In genomic region chr15:70439880-70440279, GRCh38 we compare ENCODE assay signal across 21 cellular contexts.
"Had no signal": no experiment of that assay in that cellular context is flagged by ENCODE, and none has a peak within 500 bp of the region (broad histone marks: within the 10 kb centered on the region; RNA-seq: fewer than 3 reads in every experiment).

No MANE protein-coding gene starts in this region.

- DNase-seq: effector CD4-positive, alpha-beta T cell; endodermal cell; foreskin melanocyte; hippocampal formation; kidney glomerular epithelial cell; mammary epithelial cell; psoas muscle; retina; right lobe of liver; stimulated activated CD4-positive, alpha-beta T cell treated with anti-CD3 and anti-CD28 coated beads, Interleukin-4, amount 100 ng/mL, for 1 hour; stimulated activated CD8-positive, alpha-beta memory T cell treated with anti-CD3 and anti-CD28 coated beads, Interleukin-4, amount 100 ng/mL, for 48 hours; upper lobe of right lung had no signal

- H3K9ac ChIP-seq: neural progenitor cell had no signal

- H3K9me3 ChIP-seq: heart left ventricle, psoas muscle, right lobe of liver, tibial artery, upper lobe of right lung, vagina had no signal

- H3K4me2 ChIP-seq: neural progenitor cell had no signal

- ATAC-seq: natural killer cell treated with Interleukin-12 subunit alpha and Interleukin-12 subunit beta and Interleukin-15 and Interleukin-18, amount 100 ng/mL, for 72 hours; right lobe of liver; stimulated activated effector memory CD8-positive, alpha-beta T cell treated with anti-CD3 and anti-CD28 coated beads, Interleukin-12 subunit alpha, Interleukin-12 subunit beta, amount 100 ng/mL, for 72 hours; upper lobe of right lung had no signal

- H3K27ac ChIP-seq: coronary artery, heart left ventricle, neural progenitor cell, psoas muscle, right lobe of liver, tibial artery, upper lobe of right lung, vagina had no signal

- H3K9me3 Mint-ChIP-seq: endodermal cell; mesothelial cell of epicardium; natural killer cell treated with Interleukin-12 subunit alpha and Interleukin-12 subunit beta and Interleukin-15 and Interleukin-18, amount 100 ng/mL, for 72 hours; neural progenitor cell; stimulated activated effector memory CD8-positive, alpha-beta T cell treated with anti-CD3 and anti-CD28 coated beads, Interleukin-12 subunit alpha, Interleukin-12 subunit beta, amount 100 ng/mL, for 72 hours; stimulated activated naive CD8-positive, alpha-beta T cell treated with anti-CD3 and anti-CD28 coated beads, Interleukin-15, Interleukin-2, amounts not matched to agents 100 ng/mL and 50 ng/mL, for 24 hours had no signal

- H3K27me3 ChIP-seq: right lobe of liver, upper lobe of right lung, vagina had no signal

- H2AFZ ChIP-seq: neural progenitor cell had no signal

- H3K27ac Mint-ChIP-seq: endodermal cell; mesothelial cell of epicardium; natural killer cell treated with Interleukin-12 subunit alpha and Interleukin-12 subunit beta and Interleukin-15 and Interleukin-18, amount 100 ng/mL, for 72 hours; neural progenitor cell; stimulated activated effector memory CD8-positive, alpha-beta T cell treated with anti-CD3 and anti-CD28 coated beads, Interleukin-12 subunit alpha, Interleukin-12 subunit beta, amount 100 ng/mL, for 72 hours; stimulated activated naive CD8-positive, alpha-beta T cell treated with anti-CD3 and anti-CD28 coated beads, Interleukin-15, Interleukin-2, amounts not matched to agents 100 ng/mL and 50 ng/mL, for 24 hours had no signal

- H3K36me3 ChIP-seq: heart left ventricle, neural progenitor cell, right lobe of liver, tibial artery, upper lobe of right lung, vagina had no signal

- H3K4me1 ChIP-seq: psoas muscle, tibial artery, upper lobe of right lung had no signal

- H3K4me3 ChIP-seq: coronary artery, heart left ventricle, neural progenitor cell, psoas muscle, right lobe of liver, tibial artery, upper lobe of right lung, vagina had no signal

- H3K36me3 Mint-ChIP-seq: mesothelial cell of epicardium; natural killer cell treated with Interleukin-12 subunit alpha and Interleukin-12 subunit beta and Interleukin-15 and Interleukin-18, amount 100 ng/mL, for 72 hours; neural progenitor cell; stimulated activated effector memory CD8-positive, alpha-beta T cell treated with anti-CD3 and anti-CD28 coated beads, Interleukin-12 subunit alpha, Interleukin-12 subunit beta, amount 100 ng/mL, for 72 hours had no signal

- H3K4me3 Mint-ChIP-seq: endodermal cell; mesothelial cell of epicardium; natural killer cell treated with Interleukin-12 subunit alpha and Interleukin-12 subunit beta and Interleukin-15 and Interleukin-18, amount 100 ng/mL, for 72 hours; stimulated activated effector memory CD8-positive, alpha-beta T cell treated with anti-CD3 and anti-CD28 coated beads, Interleukin-12 subunit alpha, Interleukin-12 subunit beta, amount 100 ng/mL, for 72 hours; stimulated activated naive CD8-positive, alpha-beta T cell treated with anti-CD3 and anti-CD28 coated beads, Interleukin-15, Interleukin-2, amounts not matched to agents 100 ng/mL and 50 ng/mL, for 24 hours had no signal
